ENCODE assay signal across 8 cellular contexts in genomic region chr19:58451358-58452101, GRCh38. TPM values are rescaled to one million over a fixed set of nuclear protein-coding genes. Genes with fewer than 3 reads are reported as not detected.
DNase-seq lines count a peak whose midpoint lies in the region; ATAC-seq and TF ChIP-seq lines count a peak whose summit lies in the region.

Gene ZNF324B, plus strand, starts transcription at chr19:58451622. Its CDS starts 2,080 bp downstream, at chr19:58453702.

- no peak within 1 kb of the TSS for H3K27ac Mint-ChIP-seq in GM23338
- peak within 1 kb of the TSS in 8 of 9 donors; percentile 2 to 90 (median 71) for H3K27ac Mint-ChIP-seq in naive thymus-derived CD4-positive, alpha-beta T cell
- H3K27ac Mint-ChIP-seq in stimulated activated memory B cell treated with anti-CD40 and anti-IgM and Interleukin-4, amounts not matched to agents 10 μg/mL and 1 μg/mL and 100 μg/mL, for 72 hours: peak within 1 kb of the TSS; percentile 74

- CTCF ChIA-PET in naive thymus-derived CD4-positive, alpha-beta T cell (lab: Charles Lee): interaction anchor here (0.6 kb wide), 1 partner anchor 14 kb away, joined by 3 read pairs; no protein-coding TSS in a partner anchor

- DNase-seq in Daoy (ENCODE audit: low read depth) (peak; percentile 98), GM23338 (ENCODE audit: low spot score) (peak; percentile 99), Kasumi-1 (lab: John Stamatoyannopoulos, UW) (peak; percentile 96), RKO (ENCODE audit: low spot score) (peak; percentile 95), activated T-helper 1 cell treated with Interleukin-2 at 50 U/mL for 16 hours (ENCODE audit: low read depth) (peak; percentile 94), fibroblast of lung (ENCODE audit: low read depth in 2 of 2) (peak; percentile 92)
- DNase-seq in naive thymus-derived CD4-positive, alpha-beta T cell: peak; percentile 90 to 97 (median 94)

- H3K27me3 Mint-ChIP-seq in GM23338 (ENCODE audit: insufficient read depth, low read depth, poor library complexity): peaks cover 26% of the 10 kb centered on the region
- H3K27me3 Mint-ChIP-seq in naive thymus-derived CD4-positive, alpha-beta T cell: peaks cover 8 to 26% (median 17%) of the 10 kb centered on the region in 5 donors
- peaks cover 20% of the 10 kb centered on the region for H3K27me3 Mint-ChIP-seq in stimulated activated memory B cell treated with anti-CD40 and anti-IgM and Interleukin-4, amounts not matched to agents 10 μg/mL and 1 μg/mL and 100 μg/mL, for 72 hours

- H3K36me3 Mint-ChIP-seq in GM23338 (ENCODE audit: low read depth): peaks cover 21% of the 10 kb centered on the region
- peaks cover 0 to 17% (median 12%) of the 10 kb centered on the region in 5 donors for H3K36me3 Mint-ChIP-seq in naive thymus-derived CD4-positive, alpha-beta T cell
- H3K36me3 Mint-ChIP-seq in stimulated activated memory B cell treated with anti-CD40 and anti-IgM and Interleukin-4, amounts not matched to agents 10 μg/mL and 1 μg/mL and 100 μg/mL, for 72 hours: peaks cover 35% of the 10 kb centered on the region

- H3K27ac ChIP-seq in GM23338 (ENCODE audit: low read depth): no peak within 1 kb of the TSS
- peak within 1 kb of the TSS; percentile 70 for H3K27ac ChIP-seq in fibroblast of lung (ENCODE audit: insufficient read depth, low read length)
- H3K27ac ChIP-seq in naive thymus-derived CD4-positive, alpha-beta T cell (ENCODE audit: low read depth, low read length): peak within 1 kb of the TSS; percentile 81

- H3K4me1 Mint-ChIP-seq in GM23338: peaks cover 5% of the 10 kb centered on the region; the same call in 2 of the 3 replicates
- H3K4me1 Mint-ChIP-seq in naive thymus-derived CD4-positive, alpha-beta T cell: peaks cover 12 to 23% (median 19%) of the 10 kb centered on the region in 7 donors
- peaks cover 26% of the 10 kb centered on the region for H3K4me1 Mint-ChIP-seq in stimulated activated memory B cell treated with anti-CD40 and anti-IgM and Interleukin-4, amounts not matched to agents 10 μg/mL and 1 μg/mL and 100 μg/mL, for 72 hours

- H3K4me3 ChIP-seq in GM23338 (peak within 1 kb of the TSS; percentile 77), fibroblast of lung (replicated peaks in 1 of 4; ENCODE audit: control extremely low read depth in 1 of 4, insufficient read depth in 1 of 4, low read depth in 3 of 4, low read length in 4 of 4) (peak within 1 kb of the TSS; percentile 71 to 93 (median 80))
- H3K4me3 ChIP-seq in naive thymus-derived CD4-positive, alpha-beta T cell (ENCODE audit: low read length): peak within 1 kb of the TSS; percentile 63

- peaks cover 20% of the 10 kb centered on the region for H3K27me3 ChIP-seq in GM23338 (ENCODE audit: insufficient read depth)
- no peaks in the 10 kb centered on the region for H3K27me3 ChIP-seq in fibroblast of lung (ENCODE audit: control insufficient read depth, insufficient read depth, low read length)
- H3K27me3 ChIP-seq in naive thymus-derived CD4-positive, alpha-beta T cell (ENCODE audit: control insufficient read depth in 2 of 2, insufficient read depth in 2 of 2, low read length in 2 of 2): no peaks in the 10 kb centered on the region

- peak within 1 kb of the TSS; percentile 82 for H3K4me3 Mint-ChIP-seq in GM23338
- H3K4me3 Mint-ChIP-seq in naive thymus-derived CD4-positive, alpha-beta T cell: peak within 1 kb of the TSS; percentile 85 to 98 (median 88)
- peak within 1 kb of the TSS; percentile 93 for H3K4me3 Mint-ChIP-seq in stimulated activated memory B cell treated with anti-CD40 and anti-IgM and Interleukin-4, amounts not matched to agents 10 μg/mL and 1 μg/mL and 100 μg/mL, for 72 hours

- H3K4me1 ChIP-seq in GM23338 (ENCODE audit: insufficient read depth) (no peaks in the 10 kb centered on the region; the same call in 1 of the 2 replicates), fibroblast of lung (ENCODE audit: control insufficient read depth, extremely low read depth, insufficient read depth, low read length) (peaks cover 6% of the 10 kb centered on the region)
- peaks cover 0 to 4% of the 10 kb centered on the region in 2 donors for H3K4me1 ChIP-seq in naive thymus-derived CD4-positive, alpha-beta T cell (ENCODE audit: control insufficient read depth in 2 of 2, insufficient read depth in 2 of 2, low read length in 2 of 2)

- 0 out of 2 replicates have a peak, but pooled peaks cover 3% of the 10 kb centered on the region for H3F3A ChIP-seq in GM23338 (replicated peaks; ENCODE audit: low read depth)

- peak within 1 kb of the TSS; percentile 72 for H3K9ac ChIP-seq in fibroblast of lung (ENCODE audit: insufficient read depth, low read length)

- H3K79me2 ChIP-seq in GM23338 (replicated peaks; ENCODE audit: insufficient read depth) (no peaks in the 10 kb centered on the region), fibroblast of lung (ENCODE audit: control insufficient read depth, insufficient read depth, low read length) (no peaks in the 10 kb centered on the region)

- POLR2A ChIA-PET in naive thymus-derived CD4-positive, alpha-beta T cell (lab: Charles Lee): interaction anchor here (0.6 to 1.2 kb wide), 8 partner anchors 9 to 601 kb away, joined by 3 to 5 read pairs (median 3); partner anchors contain the start of genes ZNF132, ZNF274 and ZNF584

- TF ChIP-seq CTCF in GM23338 (conservative IDR thresholded peaks at IDR 0.05; ENCODE audit: low read depth in 2 of 2) (no peak), fibroblast of lung (conservative IDR thresholded peaks at IDR 0.05 in 1 of 2, IDR thresholded peaks at IDR 0.05 in 1 of 2; ENCODE audit: low read depth in 1 of 2, low read length in 2 of 2) (no peak)

- H3K9me3 ChIP-seq in fibroblast of lung (ENCODE audit: control insufficient read depth, insufficient read depth, low read depth, low read length): no peaks in the 10 kb centered on the region
- peaks cover 0 to 7% (median 0%) of the 10 kb centered on the region in 3 experiments for H3K9me3 ChIP-seq in naive thymus-derived CD4-positive, alpha-beta T cell (ENCODE audit: control insufficient read depth in 2 of 3, low read length in 3 of 3)

- H3K9me3 Mint-ChIP-seq in GM23338: peaks cover 44% of the 10 kb centered on the region
- H3K9me3 Mint-ChIP-seq in naive thymus-derived CD4-positive, alpha-beta T cell: peaks cover 0 to 19% (median 8%) of the 10 kb centered on the region in 11 donors
- H3K9me3 Mint-ChIP-seq in stimulated activated memory B cell treated with anti-CD40 and anti-IgM and Interleukin-4, amounts not matched to agents 10 μg/mL and 1 μg/mL and 100 μg/mL, for 72 hours: peaks cover 9% of the 10 kb centered on the region

- H3K4me2 ChIP-seq in GM23338 (peak within 1 kb of the TSS; percentile 90), fibroblast of lung (ENCODE audit: extremely low read depth, insufficient read depth, low read length) (peak within 1 kb of the TSS; percentile 100)

- peak; percentile 99 for ATAC-seq in GM23338
- peak; percentile 99 for ATAC-seq in naive thymus-derived CD4-positive, alpha-beta T cell
- peak; percentile 99 for ATAC-seq in stimulated activated memory B cell treated with anti-CD40 and anti-IgM and Interleukin-4, amounts not matched to agents 10 μg/mL and 1 μg/mL and 100 μg/mL, for 72 hours

- H2AFZ ChIP-seq in GM23338 (peak within 1 kb of the TSS; percentile 99), fibroblast of lung (ENCODE audit: low read length) (peak within 1 kb of the TSS; percentile 96)

- H4K20me1 ChIP-seq in GM23338 (replicated peaks; ENCODE audit: insufficient read depth) (no peaks in the 10 kb centered on the region), fibroblast of lung (ENCODE audit: control insufficient read depth, extremely low read depth, insufficient read depth, low read length) (no peaks in the 10 kb centered on the region)

- no peaks in the 10 kb centered on the region; the same call in 1 of the 2 replicates for H3K36me3 ChIP-seq in GM23338 (ENCODE audit: insufficient read depth)
- H3K36me3 ChIP-seq in fibroblast of lung (ENCODE audit: control insufficient read depth, insufficient read depth, low read length): peaks cover 7% of the 10 kb centered on the region
- H3K36me3 ChIP-seq in naive thymus-derived CD4-positive, alpha-beta T cell (ENCODE audit: control insufficient read depth in 2 of 3, insufficient read depth in 3 of 3, low read length in 3 of 3): peaks cover 0 to 20% (median 0%) of the 10 kb centered on the region in 3 experiments

- intact Hi-C loops in naive thymus-derived CD4-positive, alpha-beta T cell (cut with micrococcal nuclease): loop anchor here (1.0 to 5.0 kb wide), 18 partner anchors 11 to 1209 kb away; partner anchors contain the start of genes ZNF132 (in 2 of the 2), ZNF446 (in 2 of the 2), ZNF584 (in 2 of the 2) and ZNF837 (in 2 of the 2)

- 0 out of 2 replicates have a peak, but pooled peaks cover 6% of the 10 kb centered on the region for H3K9me2 ChIP-seq in GM23338 (ENCODE audit: insufficient read depth)

TF ChIP-seq in GM23338, 12 proteins besides CTCF, POLR2A, EP300 and RAD21 (continues in another document):
- TF ChIP-seq CREB1 (CRISPR knock-in tag; IDR thresholded peaks at IDR 0.05; ENCODE audit: low read depth): peak; percentile 62; the same call in 1 of the 2 replicates
- TF ChIP-seq EZH2phosphoT487 (IDR thresholded peaks at IDR 0.05; ENCODE audit: unreplicated experiment): no peak
- TF ChIP-seq EZH2 (IDR thresholded peaks at IDR 0.05; ENCODE audit: low read depth, unreplicated experiment): no peak
- no peak for TF ChIP-seq STAT1 (IDR thresholded peaks at IDR 0.05; ENCODE audit: unreplicated experiment)
- TF ChIP-seq NANOG (IDR thresholded peaks at IDR 0.05; ENCODE audit: borderline replicate concordance): no peak

RNA-seq across cellular contexts. Expression of gene ZNF324B, which starts in this region (rescaled TPM):
- total RNA-seq in Daoy (2014; rRNA removed; shearing (Covaris generic)): 9.0 and 13.5 TPM in 2 replicates
- 3.0 and 4.7 TPM in 2 replicates for total RNA-seq in GM23338 (2014; rRNA removed; shearing (Covaris generic))
- 0.50 and 0.61 TPM in 2 replicates for polyA plus RNA-seq in GM23338 (2016; fragmentation: Nextera tagmentation; extraction: Ambion mirVana)
- total RNA-seq in fibroblast of lung: 8.9 and 9.0 TPM in 2 replicates
- 2.1 and 2.5 TPM in 2 replicates for polyA plus RNA-seq in fibroblast of lung
- polyA plus RNA-seq in fibroblast of lung (2012): 3.1 and 3.2 TPM in 2 replicates
- polyA minus RNA-seq in fibroblast of lung (ENCODE audit: low replicate concordance): 5.4 and 20.2 TPM in 2 replicates
- total RNA-seq in naive thymus-derived CD4-positive, alpha-beta T cell: 10 to 100 TPM in 3 of 5 experiments, 1 to 10 TPM in 2; 9.1 to 13.9 (median 11.8) TPM
- 1 to 10 TPM; 1.7 to 3.5 TPM for polyA plus RNA-seq in naive thymus-derived CD4-positive, alpha-beta T cell
